22 cellular contexts compared by ENCODE assay signal in genomic region chr14:99725774-99726537, GRCh38. TPM values are rescaled to one million over a fixed set of nuclear protein-coding genes. Genes with fewer than 3 reads are reported as not detected.
DNase-seq lines count a peak whose midpoint lies in the region; TF ChIP-seq lines count a peak whose summit lies in the region.
"Had no signal": no experiment of that assay in that cellular context is flagged by ENCODE, and none has a peak within 500 bp of the region (broad histone marks: within the 10 kb centered on the region; RNA-seq: fewer than 3 reads in every experiment).

No MANE protein-coding gene starts in this region.

- H3K27ac Mint-ChIP-seq in endodermal cell, result no peak overlapping the region
- no peak overlapping the region for H3K27ac Mint-ChIP-seq in progenitor cell of endocrine pancreas
- H3K27ac Mint-ChIP-seq: stimulated activated effector memory CD8-positive, alpha-beta T cell treated with anti-CD3 and anti-CD28 coated beads, Interleukin-12 subunit alpha, Interleukin-12 subunit beta, amount 100 ng/mL, for 72 hours; T-helper 17 cell; type B pancreatic cell had no signal

- H3K9me3 ChIP-seq in endodermal cell (ENCODE audit: control insufficient read depth, low read length), result no peaks in the 10 kb centered on the region
- H3K9me3 ChIP-seq in effector memory CD4-positive, alpha-beta T cell (ENCODE audit: control insufficient read depth, low read length), result no peaks in the 10 kb centered on the region
- H3K9me3 ChIP-seq: BLaER1 treated with 17β-estradiol and CSF1 and Interleukin-3, amounts not matched to agents 10 nM and 100 nM; mucosa of descending colon had no signal

- H3K4me3 Mint-ChIP-seq in endodermal cell, result no peak overlapping the region
- no peak overlapping the region for H3K4me3 Mint-ChIP-seq in progenitor cell of endocrine pancreas (ENCODE audit: low read depth)
- H3K4me3 Mint-ChIP-seq: stimulated activated effector memory CD8-positive, alpha-beta T cell treated with anti-CD3 and anti-CD28 coated beads, Interleukin-12 subunit alpha, Interleukin-12 subunit beta, amount 100 ng/mL, for 72 hours; T-helper 17 cell; type B pancreatic cell had no signal

- 82 to 90% methylated on average over 8 to 18 of the region's 18 CpGs for WGBS in endodermal cell (ENCODE audit: insufficient coverage in 1 of 2, insufficient read length in 1 of 2), 2 experiments

- H3K4me1 ChIP-seq in endodermal cell (ENCODE audit: control insufficient read depth, insufficient read depth, low read length), result peaks cover 4% of the 10 kb centered on the region
- no peaks in the 10 kb centered on the region for H3K4me1 ChIP-seq in effector memory CD4-positive, alpha-beta T cell (ENCODE audit: control insufficient read depth, insufficient read depth, low read length, poor library complexity, severe bottlenecking)

- H3K9me3 Mint-ChIP-seq in endodermal cell (no peaks in the 10 kb centered on the region), progenitor cell of endocrine pancreas (ENCODE audit: low read depth) (no peaks in the 10 kb centered on the region)
- H3K9me3 Mint-ChIP-seq: stimulated activated effector memory CD8-positive, alpha-beta T cell treated with anti-CD3 and anti-CD28 coated beads, Interleukin-12 subunit alpha, Interleukin-12 subunit beta, amount 100 ng/mL, for 72 hours; type B pancreatic cell had no signal

- H3K9ac ChIP-seq in endodermal cell (ENCODE audit: extremely low read depth, low read length, poor library complexity, severe bottlenecking), result no peak overlapping the region
- H3K9ac ChIP-seq: BLaER1 treated with 17β-estradiol and CSF1 and Interleukin-3, amounts not matched to agents 10 nM and 100 nM had no signal

- no peak for TF ChIP-seq CTCF in endodermal cell (conservative IDR thresholded peaks at IDR 0.05)
- TF ChIP-seq CTCF in progenitor cell of endocrine pancreas (IDR thresholded peaks at IDR 0.05; ENCODE audit: unreplicated experiment), result no peak

- DNase-seq in DMS53 (lab: John Stamatoyannopoulos, UW) (peak; percentile 37), DMS53 treated with DMSO at 0.1 percent for 48 hours (lab: John Stamatoyannopoulos, UW; ENCODE audit: unreplicated experiment) (no peak), NCI-H526 (lab: John Stamatoyannopoulos, UW) (peak; percentile 69 to 84), endodermal cell (peak; percentile 59), progenitor cell of endocrine pancreas (ENCODE audit: low spot score, unreplicated experiment) (peak; percentile 8), GM19240 (ENCODE audit: insufficient read length, low spot score) (no peak), RPMI8226 (no peak)
- no peak for DNase-seq in effector memory CD4-positive, alpha-beta T cell
- DNase-seq: activated naive CD4-positive, alpha-beta T cell; DMS153; Karpas-422; mucosa of descending colon; NCI-H1417; NCI-H226; occipital lobe; SHP77 had no signal

- H3K36me3 Mint-ChIP-seq in endodermal cell (ENCODE audit: low read depth) (no peaks in the 10 kb centered on the region), progenitor cell of endocrine pancreas (ENCODE audit: insufficient read depth) (no peaks in the 10 kb centered on the region)
- H3K36me3 Mint-ChIP-seq: stimulated activated effector memory CD8-positive, alpha-beta T cell treated with anti-CD3 and anti-CD28 coated beads, Interleukin-12 subunit alpha, Interleukin-12 subunit beta, amount 100 ng/mL, for 72 hours; type B pancreatic cell had no signal

- peaks cover 4% of the 10 kb centered on the region for H3K4me1 Mint-ChIP-seq in endodermal cell
- peaks cover 12% of the 10 kb centered on the region for H3K4me1 Mint-ChIP-seq in progenitor cell of endocrine pancreas (ENCODE audit: low read depth)
- H3K4me1 Mint-ChIP-seq: stimulated activated effector memory CD8-positive, alpha-beta T cell treated with anti-CD3 and anti-CD28 coated beads, Interleukin-12 subunit alpha, Interleukin-12 subunit beta, amount 100 ng/mL, for 72 hours; T-helper 17 cell had no signal

- H3K36me3 ChIP-seq in endodermal cell (ENCODE audit: control insufficient read depth, insufficient read depth, low read length), result no peaks in the 10 kb centered on the region
- no peaks in the 10 kb centered on the region for H3K36me3 ChIP-seq in effector memory CD4-positive, alpha-beta T cell (ENCODE audit: control insufficient read depth, insufficient read depth, low read length)
- H3K36me3 ChIP-seq: BLaER1 treated with 17β-estradiol and CSF1 and Interleukin-3, amounts not matched to agents 10 nM and 100 nM had no signal

- no peak overlapping the region for H3K27ac ChIP-seq in endodermal cell (ENCODE audit: low read depth, low read length)
- no peak overlapping the region for H3K27ac ChIP-seq in effector memory CD4-positive, alpha-beta T cell (ENCODE audit: insufficient read depth, low read length, poor library complexity, severe bottlenecking)
- H3K27ac ChIP-seq: 22Rv1; BLaER1 treated with 17β-estradiol and CSF1 and Interleukin-3, amounts not matched to agents 10 nM and 100 nM; dorsolateral prefrontal cortex had no signal

- H3K27me3 ChIP-seq in endodermal cell (ENCODE audit: control insufficient read depth, insufficient read depth, low read length, poor library complexity, severe bottlenecking), result no peaks in the 10 kb centered on the region
- H3K27me3 ChIP-seq in effector memory CD4-positive, alpha-beta T cell (replicated peaks; ENCODE audit: control insufficient read depth, insufficient read depth, low read length, poor library complexity, severe bottlenecking), result peaks cover 4% of the 10 kb centered on the region
- H3K27me3 ChIP-seq: dorsolateral prefrontal cortex had no signal

- H3K4me3 ChIP-seq in endodermal cell (ENCODE audit: low read length), result no peak overlapping the region
- no peak overlapping the region for H3K4me3 ChIP-seq in effector memory CD4-positive, alpha-beta T cell (ENCODE audit: insufficient read depth, low read depth, low read length, poor library complexity, severe bottlenecking)
- H3K4me3 ChIP-seq: BLaER1 treated with 17β-estradiol and CSF1 and Interleukin-3, amounts not matched to agents 10 nM and 100 nM; dorsolateral prefrontal cortex; mucosa of descending colon had no signal

- peaks cover 14% of the 10 kb centered on the region for H3K27me3 Mint-ChIP-seq in endodermal cell (ENCODE audit: insufficient read depth)
- H3K27me3 Mint-ChIP-seq in progenitor cell of endocrine pancreas, result peaks cover 4% of the 10 kb centered on the region
- H3K27me3 Mint-ChIP-seq: type B pancreatic cell had no signal

RNA-seq across cellular contexts. Expression of gene CYP46A1, which starts 41.9 kb away (rescaled TPM):
- total RNA-seq in endodermal cell, result under 1 TPM; 0.55 to 0.57 TPM
- 4.1 TPM for polyA plus RNA-seq in endodermal cell (2013, experiment 1 of 2)
- 4.8 TPM for polyA plus RNA-seq in endodermal cell (2013, experiment 2 of 2)
- total RNA-seq in progenitor cell of endocrine pancreas, result 2.9 and 3.9 TPM in 2 replicates

Comparison
In these comparisons a context has a peak if more than half of its experiments do, and no peak if none do; other contexts are left out.
1. DNase-seq: peak in DMS53 (single experiment), NCI-H526 (2 of 2), endodermal cell (single experiment) and progenitor cell of endocrine pancreas (single experiment); none in DMS53 treated with DMSO at 0.1 percent for 48 hours (single experiment), GM19240 (single experiment), RPMI8226 (single experiment) and effector memory CD4-positive, alpha-beta T cell (0 of 3).